Comparison of ENCODE assay signal across 1 cellular context in genomic region chr4:80035336-80035735, GRCh38.
TF ChIP-seq lines count a peak whose summit lies in the region.

No MANE protein-coding gene starts in this region.

TF ChIP-seq in HepG2, 621 proteins besides CTCF, POLR2A, EP300 and RAD21 (continued from another document and continues in another):
- TF ChIP-seq ZBTB44 (CRISPR knock-in tag; IDR thresholded peaks at IDR 0.05) (no peak), KIAA2018 (CRISPR knock-in tag; IDR thresholded peaks at IDR 0.05; ENCODE audit: borderline replicate concordance) (no peak), ZNF382 (CRISPR knock-in tag; IDR thresholded peaks at IDR 0.05; ENCODE audit: borderline replicate concordance) (no peak), ETV6 (CRISPR knock-in tag; conservative IDR thresholded peaks at IDR 0.05) (no peak), HOXD1 (CRISPR knock-in tag; IDR thresholded peaks at IDR 0.05) (no peak), ZXDC (CRISPR knock-in tag; IDR thresholded peaks at IDR 0.05) (no peak), GATAD2A (CRISPR knock-in tag; IDR thresholded peaks at IDR 0.05) (0 out of 2 replicates have a peak, but pooled peaks have one; percentile 46), SNAI1 (CRISPR knock-in tag; IDR thresholded peaks at IDR 0.05; ENCODE audit: borderline replicate concordance) (no peak), ZMYM3 (CRISPR knock-in tag; IDR thresholded peaks at IDR 0.05) (no peak), REST (IDR thresholded peaks at IDR 0.05; ENCODE audit: borderline replicate concordance in 1 of 2, low read depth in 1 of 2, low read length in 2 of 2) (no peak), ZBTB20 (CRISPR knock-in tag; IDR thresholded peaks at IDR 0.05; ENCODE audit: borderline replicate concordance, low read depth) (no peak; the same call in 1 of the 2 replicates), ZNF724P (CRISPR knock-in tag; IDR thresholded peaks at IDR 0.05; ENCODE audit: borderline replicate concordance) (no peak), ZNF687 (CRISPR knock-in tag; IDR thresholded peaks at IDR 0.05) (no peak), TCF7 (IDR thresholded peaks at IDR 0.05; ENCODE audit: low read depth) (no peak), SOX5 (CRISPR knock-in tag; IDR thresholded peaks at IDR 0.05; ENCODE audit: borderline replicate concordance) (peak; percentile 51), ZFP36L1 (CRISPR knock-in tag; IDR thresholded peaks at IDR 0.05) (no peak), HNF4A (CRISPR knock-in tag; IDR thresholded peaks at IDR 0.05) (peak; percentile 67), BCL3 (CRISPR knock-in tag; IDR thresholded peaks at IDR 0.05) (no peak), TBX2 (CRISPR knock-in tag; IDR thresholded peaks at IDR 0.05; ENCODE audit: borderline replicate concordance) (peak; percentile 40; the same call in 1 of the 2 replicates), FOSL2 (CRISPR knock-in tag; IDR thresholded peaks at IDR 0.05) (no peak), GMEB2 (CRISPR knock-in tag; IDR thresholded peaks at IDR 0.05; ENCODE audit: low read depth) (no peak), XRCC5 (optimal IDR thresholded peaks at IDR 0.05; ENCODE audit: low read length) (no peak), ZNF275 (CRISPR knock-in tag; IDR thresholded peaks at IDR 0.05; ENCODE audit: borderline replicate concordance) (no peak), ZNF20 (CRISPR knock-in tag; IDR thresholded peaks at IDR 0.05) (no peak), MLLT10 (CRISPR knock-in tag; IDR thresholded peaks at IDR 0.05) (no peak), ZNF256 (CRISPR knock-in tag; conservative IDR thresholded peaks at IDR 0.05) (no peak), ZNF331 (CRISPR knock-in tag; IDR thresholded peaks at IDR 0.05) (no peak)
